ENCODE assay signal across 8 cellular contexts in the genomic region with DNA sequence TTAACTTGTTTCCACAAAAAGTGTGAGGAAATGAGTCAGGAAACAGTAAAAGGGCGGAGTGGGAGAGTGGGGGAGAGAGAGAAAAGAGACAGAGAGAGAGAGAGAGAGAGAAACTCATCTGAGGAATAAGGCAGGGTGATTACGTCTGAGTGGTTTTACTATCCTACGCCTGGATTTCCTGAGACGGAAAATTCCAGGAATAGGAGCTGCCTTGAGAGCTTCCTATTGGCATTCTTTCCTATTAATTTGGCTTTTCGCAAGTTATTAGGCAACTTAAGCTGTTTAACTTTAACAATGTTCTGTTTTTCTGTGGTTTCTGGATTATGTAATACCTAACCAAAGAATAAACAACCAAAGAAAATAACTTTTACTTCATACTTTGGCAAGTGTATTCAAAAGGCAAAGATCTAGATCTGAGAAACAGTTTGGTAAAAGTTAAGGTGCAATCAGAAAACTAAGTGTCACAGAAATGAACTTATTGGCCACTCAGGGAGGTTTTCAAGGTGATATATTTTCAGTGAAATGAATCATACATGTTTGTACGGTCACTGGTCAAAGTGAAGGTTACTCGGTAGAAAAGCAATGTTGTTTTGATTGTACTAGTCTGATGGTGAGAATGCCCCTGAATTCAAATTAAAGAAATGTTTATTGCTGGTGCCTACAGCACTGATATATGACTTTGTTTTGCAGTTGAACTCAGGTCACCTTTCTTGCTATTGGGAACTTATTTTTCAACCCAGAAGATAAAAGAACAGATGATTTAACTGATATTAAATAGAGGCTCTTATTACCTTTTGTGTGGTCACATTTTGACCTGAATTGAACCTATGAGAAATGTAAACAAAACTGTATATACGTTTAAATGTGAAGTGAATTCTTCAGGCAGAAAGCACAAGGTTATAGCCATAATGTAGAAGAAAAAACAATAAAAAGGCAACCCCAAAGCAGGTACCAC. TPM values are rescaled to one million over a fixed set of nuclear protein-coding genes. Genes with fewer than 3 reads are reported as not detected.
DNase-seq lines count a peak whose midpoint lies in the region; ATAC-seq and TF ChIP-seq lines count a peak whose summit lies in the region.

No MANE protein-coding gene starts in this region.

- TF ChIP-seq CTCF in smooth muscle cell (IDR thresholded peaks at IDR 0.05; ENCODE audit: borderline replicate concordance, insufficient read depth, poor library complexity, severe bottlenecking), result no peak
- TF ChIP-seq CTCF in GM13976 (IDR thresholded peaks at IDR 0.05; ENCODE audit: borderline replicate concordance, control extremely low read depth, extremely low read depth, insufficient read depth, missing control alignments), result no peak

- peak overlapping the region; percentile 94 for H3K27ac Mint-ChIP-seq in activated T-helper 1 cell treated with anti-CD3 and anti-CD28 coated beads, Interleukin-12 subunit alpha, Interleukin-12 subunit beta, Interleukin-2, Interleukin-4 antibody, amounts not matched to agents 30 ng/mL and 10 ng/mL and 1 ng/mL, durations not matched to agents 14 hours and 24 hours and 36 hours

- H3K4me3 Mint-ChIP-seq in activated T-helper 1 cell treated with anti-CD3 and anti-CD28 coated beads, Interleukin-12 subunit alpha, Interleukin-12 subunit beta, Interleukin-2, Interleukin-4 antibody, amounts not matched to agents 30 ng/mL and 10 ng/mL and 1 ng/mL, durations not matched to agents 14 hours and 24 hours and 36 hours, result peak overlapping the region; percentile 74

- DNase-seq in AG08395 (ENCODE audit: low spot score), result peak; percentile 54
- DNase-seq in activated T-helper 1 cell treated with anti-CD3 and anti-CD28 coated beads, Interleukin-12 subunit alpha, Interleukin-12 subunit beta, Interleukin-2, Interleukin-4 antibody, amounts not matched to agents 30 ng/mL and 10 ng/mL and 1 ng/mL, durations not matched to agents 14 hours and 24 hours and 36 hours (ENCODE audit: low spot score), result peak; percentile 19
- DNase-seq in left cardiac atrium, result no peak
- no peak for DNase-seq in smooth muscle cell (lab: John Stamatoyannopoulos, UW; ENCODE audit: unreplicated experiment)
- DNase-seq in DMS 273 (lab: John Stamatoyannopoulos, UW; ENCODE audit: unreplicated experiment), result no peak
- DNase-seq in GM13976 (ENCODE audit: low spot score), result no peak

- TF ChIP-seq EP300 in Ishikawa (IDR thresholded peaks at IDR 0.05; ENCODE audit: borderline replicate concordance), result peak; percentile 85

- ATAC-seq in GM19351 (IDR thresholded peaks at IDR 0.05; ENCODE audit: unreplicated experiment), result peak; percentile 50
- peak; percentile 91 to 97 for ATAC-seq in left cardiac atrium

- peaks cover 7% of the 10 kb centered on the region for H3K9me3 Mint-ChIP-seq in activated T-helper 1 cell treated with anti-CD3 and anti-CD28 coated beads, Interleukin-12 subunit alpha, Interleukin-12 subunit beta, Interleukin-2, Interleukin-4 antibody, amounts not matched to agents 30 ng/mL and 10 ng/mL and 1 ng/mL, durations not matched to agents 14 hours and 24 hours and 36 hours

- no peaks in the 10 kb centered on the region for H3K9me3 ChIP-seq in smooth muscle cell (replicated peaks; ENCODE audit: low read depth)

- no peaks in the 10 kb centered on the region for H3K36me3 ChIP-seq in smooth muscle cell (ENCODE audit: low read depth)

- H3K79me2 ChIP-seq in smooth muscle cell (ENCODE audit: low read depth), result no peaks in the 10 kb centered on the region

- H3K27me3 ChIP-seq in smooth muscle cell (ENCODE audit: low read depth), result no peaks in the 10 kb centered on the region

- H3K4me2 ChIP-seq in smooth muscle cell, result peak overlapping the region; percentile 70

- peaks cover 65% of the 10 kb centered on the region for H3K4me1 Mint-ChIP-seq in activated T-helper 1 cell treated with anti-CD3 and anti-CD28 coated beads, Interleukin-12 subunit alpha, Interleukin-12 subunit beta, Interleukin-2, Interleukin-4 antibody, amounts not matched to agents 30 ng/mL and 10 ng/mL and 1 ng/mL, durations not matched to agents 14 hours and 24 hours and 36 hours (ENCODE audit: low read depth)

- H3K4me1 ChIP-seq in smooth muscle cell (ENCODE audit: low read depth), result peaks cover 4% of the 10 kb centered on the region

- WGBS in smooth muscle cell (ENCODE audit: low lambda C conversion rate), result 14% methylated on average over 8 of the region's 8 CpGs

- H3K9ac ChIP-seq in smooth muscle cell (ENCODE audit: low read depth), result peak overlapping the region; percentile 48

- peak overlapping the region; percentile 88 for H3K27ac ChIP-seq in smooth muscle cell (ENCODE audit: low read depth)

- H3K27me3 Mint-ChIP-seq in activated T-helper 1 cell treated with anti-CD3 and anti-CD28 coated beads, Interleukin-12 subunit alpha, Interleukin-12 subunit beta, Interleukin-2, Interleukin-4 antibody, amounts not matched to agents 30 ng/mL and 10 ng/mL and 1 ng/mL, durations not matched to agents 14 hours and 24 hours and 36 hours (ENCODE audit: insufficient read depth), result no peaks in the 10 kb centered on the region

- no peaks in the 10 kb centered on the region for H3F3A ChIP-seq in smooth muscle cell (ENCODE audit: low read depth)

- in situ Hi-C loops in GM13976 (cut with MboI; ENCODE audit: low sequenced_read_pairs, unreplicated experiment), result no loop called here

- peaks cover 5% of the 10 kb centered on the region for H3K36me3 Mint-ChIP-seq in activated T-helper 1 cell treated with anti-CD3 and anti-CD28 coated beads, Interleukin-12 subunit alpha, Interleukin-12 subunit beta, Interleukin-2, Interleukin-4 antibody, amounts not matched to agents 30 ng/mL and 10 ng/mL and 1 ng/mL, durations not matched to agents 14 hours and 24 hours and 36 hours (ENCODE audit: low read depth)

- intact Hi-C loops in activated T-helper 1 cell treated with anti-CD3 and anti-CD28 coated beads, Interleukin-12 subunit alpha, Interleukin-12 subunit beta, Interleukin-2, Interleukin-4 antibody, amounts not matched to agents 30 ng/mL and 10 ng/mL and 1 ng/mL, durations not matched to agents 14 hours and 24 hours and 36 hours (cut with micrococcal nuclease), result loop anchor here (1.0 to 2.0 kb wide), 8 partner anchors 10 to 54 kb away; no protein-coding TSS in a partner anchor
- intact Hi-C loops in left cardiac atrium (cut with DNase I), result no loop called here

- no peaks in the 10 kb centered on the region for H4K20me1 ChIP-seq in smooth muscle cell (ENCODE audit: low read depth)

- peak; percentile 6; the same call in 1 of the 2 replicates for TF ChIP-seq RAD21 in Ishikawa (IDR thresholded peaks at IDR 0.05; ENCODE audit: low read depth)

- H2AFZ ChIP-seq in smooth muscle cell (ENCODE audit: low read depth), result peak overlapping the region; percentile 23

- H3K4me3 ChIP-seq in smooth muscle cell, result peak overlapping the region; percentile 11

TF ChIP-seq in Ishikawa, 13 proteins besides CTCF, POLR2A, EP300 and RAD21:
- TF ChIP-seq NFIC (IDR thresholded peaks at IDR 0.05) (peak; percentile 50; the same call in 1 of the 2 replicates), TAF1 (IDR thresholded peaks at IDR 0.05; ENCODE audit: low read depth) (no peak), FOXM1 (IDR thresholded peaks at IDR 0.05; ENCODE audit: borderline replicate concordance, low read depth) (peak; percentile 71; the same call in 1 of the 2 replicates), YY1 (IDR thresholded peaks at IDR 0.05; ENCODE audit: low read depth) (no peak), ZBTB7A (IDR thresholded peaks at IDR 0.05; ENCODE audit: low read depth) (no peak), TEAD4 (IDR thresholded peaks at IDR 0.05) (peak; percentile 73), EGR1 (IDR thresholded peaks at IDR 0.05) (no peak), CEBPB (IDR thresholded peaks at IDR 0.05) (peak; percentile 82), CREB1 (IDR thresholded peaks at IDR 0.05; ENCODE audit: low read depth) (0 out of 2 replicates have a peak, but pooled peaks have one; percentile 21), TCF12 (IDR thresholded peaks at IDR 0.05; ENCODE audit: low read depth) (peak; percentile 63)
- TF ChIP-seq, protein P1, sequence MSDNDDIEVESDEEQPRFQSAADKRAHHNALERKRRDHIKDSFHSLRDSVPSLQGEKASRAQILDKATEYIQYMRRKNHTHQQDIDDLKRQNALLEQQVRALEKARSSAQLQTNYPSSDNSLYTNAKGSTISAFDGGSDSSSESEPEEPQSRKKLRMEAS (IDR thresholded peaks at IDR 0.05), result 0 out of 2 replicates have a peak, but pooled peaks have one; percentile 25

RNA-seq across cellular contexts. Expression of a gene that starts 39.9 kb away (rescaled TPM):
- total RNA-seq in activated T-helper 1 cell treated with anti-CD3 and anti-CD28 coated beads, Interleukin-12 subunit alpha, Interleukin-12 subunit beta, Interleukin-2, Interleukin-4 antibody, amounts not matched to agents 30 ng/mL and 10 ng/mL and 1 ng/mL, durations not matched to agents 14 hours and 24 hours and 36 hours, result 119 and 123 TPM in 2 replicates
- 10 to 100 TPM; 12.7 to 18.6 TPM for total RNA-seq in left cardiac atrium
- 18.3 and 37.1 TPM in 2 replicates for total RNA-seq in smooth muscle cell
- polyA plus RNA-seq in smooth muscle cell, result 16.4 and 22.4 TPM in 2 replicates

Comparison
In these comparisons a context has a peak if more than half of its experiments do, and no peak if none do; other contexts are left out.
1. DNase-seq: peak in AG08395 (single experiment) and activated T-helper 1 cell treated with anti-CD3 and anti-CD28 coated beads, Interleukin-12 subunit alpha, Interleukin-12 subunit beta, Interleukin-2, Interleukin-4 antibody, amounts not matched to agents 30 ng/mL and 10 ng/mL and 1 ng/mL, durations not matched to agents 14 hours and 24 hours and 36 hours (single experiment); none in left cardiac atrium (single experiment), smooth muscle cell (single experiment), DMS 273 (single experiment) and GM13976 (single experiment).